In the genomic region with DNA sequence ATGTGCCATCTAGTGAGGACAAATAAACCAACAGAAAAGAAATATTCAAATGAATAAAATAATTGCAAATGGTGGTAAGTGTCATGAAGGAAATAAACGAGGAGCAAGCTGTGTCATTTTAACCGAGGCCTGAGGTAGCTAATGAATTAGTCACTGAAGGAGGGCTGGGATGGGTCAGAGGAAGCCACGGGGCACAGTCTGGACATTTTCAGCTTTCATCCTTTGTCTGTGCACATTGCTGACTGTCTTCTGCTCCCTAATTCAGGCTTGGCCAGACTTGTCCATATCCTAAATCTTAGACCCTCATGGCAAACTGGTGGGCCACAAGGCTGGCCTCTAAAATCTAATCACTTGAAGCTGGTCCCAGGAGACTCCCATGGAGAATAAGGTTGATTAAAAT, we compare ENCODE assay signal across 21 cellular contexts.
DNase-seq lines count a peak whose midpoint lies in the region; TF ChIP-seq lines count a peak whose summit lies in the region.
"Had no signal": no experiment of that assay in that cellular context is flagged by ENCODE, and none has a peak within 500 bp of the region (broad histone marks: within the 10 kb centered on the region; RNA-seq: fewer than 3 reads in every experiment).

No MANE protein-coding gene starts in this region.

- no peak overlapping the region for H3K4ac ChIP-seq in mesenchymal stem cell (ENCODE audit: low read depth in 1 of 2, low read length in 2 of 2)

- no peaks in the 10 kb centered on the region for H3K9me3 ChIP-seq in mesenchymal stem cell (ENCODE audit: control insufficient read depth, low read length)
- H3K9me3 ChIP-seq in spleen, result no peaks in the 10 kb centered on the region
- H3K9me3 ChIP-seq: A549 had no signal

- H3K36me3 ChIP-seq in mesenchymal stem cell (ENCODE audit: control insufficient read depth in 1 of 2, insufficient read depth in 2 of 2, low read depth in 1 of 2, low read length in 2 of 2) (no peaks in the 10 kb centered on the region), spleen (no peaks in the 10 kb centered on the region)

- no peak overlapping the region for H3K9ac ChIP-seq in mesenchymal stem cell (ENCODE audit: low read length)

- H2BK15ac ChIP-seq in mesenchymal stem cell (ENCODE audit: low read depth, poor library complexity, severe bottlenecking), result no peak overlapping the region

- no peaks in the 10 kb centered on the region for H3K79me1 ChIP-seq in mesenchymal stem cell (replicated peaks; ENCODE audit: low read length, poor library complexity, severe bottlenecking)

- no peak for TF ChIP-seq CTCF in spleen (IDR thresholded peaks at IDR 0.05 in 8 of 11, conservative IDR thresholded peaks at IDR 0.05 in 3 of 11)

- H3K4me3 ChIP-seq in mesenchymal stem cell (ENCODE audit: insufficient read depth in 1 of 2, low read depth in 1 of 2, low read length in 2 of 2), result no peak overlapping the region
- no peak overlapping the region for H3K4me3 ChIP-seq in spleen
- H3K4me3 ChIP-seq: A549, SK-N-MC had no signal

- peak overlapping the region; percentile 16 for H4K8ac ChIP-seq in mesenchymal stem cell (ENCODE audit: low read length)

- H3K4me1 ChIP-seq in mesenchymal stem cell (ENCODE audit: control insufficient read depth, insufficient read depth, low read depth, low read length) (peaks cover under 1% of the 10 kb centered on the region), spleen (peaks cover 0 to 15% (median 1%) of the 10 kb centered on the region in 6 donors)
- H3K4me1 ChIP-seq: A549 had no signal

- no peak overlapping the region for H3K4me2 ChIP-seq in mesenchymal stem cell (ENCODE audit: low read length, poor library complexity, severe bottlenecking)
- H3K4me2 ChIP-seq: A549 had no signal

- H4K91ac ChIP-seq in mesenchymal stem cell (ENCODE audit: low read length), result no peak overlapping the region

- DNase-seq in A172 (ENCODE audit: low spot score) (peak; percentile 29), ELR (ENCODE audit: low read depth) (peak; percentile 6), mesenchymal stem cell (no peak), spleen (peak; percentile 7), AG08395 (ENCODE audit: low spot score) (no peak), superior temporal gyrus (ENCODE audit: extremely low spot score) (no peak), mesenteric fat pad (ENCODE audit: low spot score) (no peak)
- DNase-seq: C1 segment of cervical spinal cord; CD4-positive, alpha-beta memory T cell; COR-L47; DMS79; H7; Karpas-422; NCI-H1092 treated with DMSO at 0.1 percent for 48 hours; NCI-H1436 treated with DMSO at 0.1 percent for 48 hours; NCI-H187 treated with DMSO at 0.1 percent for 48 hours; NCI-H524; NCI-H748 treated with DMSO at 0.1 percent for 48 hours; SIG-M5 had no signal

- no peak overlapping the region for H2BK12ac ChIP-seq in mesenchymal stem cell (ENCODE audit: low read length in 2 of 2)

- H3K27ac ChIP-seq in mesenchymal stem cell (ENCODE audit: low read length, poor library complexity, severe bottlenecking) (no peak overlapping the region), spleen (no peak overlapping the region)
- H3K27ac ChIP-seq: SK-N-MC had no signal

- TF ChIP-seq POLR2A in spleen (IDR thresholded peaks at IDR 0.05), result no peak

- no peak overlapping the region for H2BK120ac ChIP-seq in mesenchymal stem cell (ENCODE audit: low read depth, low read length)

- H2AK5ac ChIP-seq in mesenchymal stem cell (ENCODE audit: low read length, severe bottlenecking), result no peak overlapping the region

- H3K23ac ChIP-seq in mesenchymal stem cell (ENCODE audit: low read length in 2 of 2), result no peak overlapping the region

- H3K18ac ChIP-seq in mesenchymal stem cell (ENCODE audit: low read depth in 1 of 2, low read length in 2 of 2), result peak overlapping the region in 1 of 2 experiments; percentile 16

- no peak overlapping the region for H3K14ac ChIP-seq in mesenchymal stem cell (ENCODE audit: low read length in 2 of 2)

- H2BK5ac ChIP-seq in mesenchymal stem cell (ENCODE audit: low read depth, low read length, poor library complexity, severe bottlenecking), result no peak overlapping the region

- WGBS in mesenchymal stem cell, result 10% methylated on average over 3 of the region's 3 CpGs
- 79 to 97% (median 86%) methylated on average over 3 of the region's 3 CpGs for WGBS in spleen, 5 donors

- H3K27me3 ChIP-seq in mesenchymal stem cell (ENCODE audit: control insufficient read depth in 1 of 2, insufficient read depth in 1 of 2, low read length in 2 of 2) (peaks cover 4 to 22% of the 10 kb centered on the region in 2 experiments), spleen (replicated peaks in 1 of 7) (no peaks in the 10 kb centered on the region)

- intact Hi-C loops in spleen (cut with DNase I; ENCODE audit: low total_unique reads), result no loop called here

- H2AFZ ChIP-seq in mesenchymal stem cell (ENCODE audit: low read depth, low read length), result no peak overlapping the region

Comparison
In these comparisons a context has a peak if more than half of its experiments do, and no peak if none do; other contexts are left out.
1. DNase-seq: peak in A172 (single experiment), ELR (single experiment) and spleen (single experiment); none in mesenchymal stem cell (single experiment), AG08395 (single experiment), superior temporal gyrus (single experiment) and mesenteric fat pad (single experiment).